ENCODE assay signal across 12 cellular contexts in the genomic region with DNA sequence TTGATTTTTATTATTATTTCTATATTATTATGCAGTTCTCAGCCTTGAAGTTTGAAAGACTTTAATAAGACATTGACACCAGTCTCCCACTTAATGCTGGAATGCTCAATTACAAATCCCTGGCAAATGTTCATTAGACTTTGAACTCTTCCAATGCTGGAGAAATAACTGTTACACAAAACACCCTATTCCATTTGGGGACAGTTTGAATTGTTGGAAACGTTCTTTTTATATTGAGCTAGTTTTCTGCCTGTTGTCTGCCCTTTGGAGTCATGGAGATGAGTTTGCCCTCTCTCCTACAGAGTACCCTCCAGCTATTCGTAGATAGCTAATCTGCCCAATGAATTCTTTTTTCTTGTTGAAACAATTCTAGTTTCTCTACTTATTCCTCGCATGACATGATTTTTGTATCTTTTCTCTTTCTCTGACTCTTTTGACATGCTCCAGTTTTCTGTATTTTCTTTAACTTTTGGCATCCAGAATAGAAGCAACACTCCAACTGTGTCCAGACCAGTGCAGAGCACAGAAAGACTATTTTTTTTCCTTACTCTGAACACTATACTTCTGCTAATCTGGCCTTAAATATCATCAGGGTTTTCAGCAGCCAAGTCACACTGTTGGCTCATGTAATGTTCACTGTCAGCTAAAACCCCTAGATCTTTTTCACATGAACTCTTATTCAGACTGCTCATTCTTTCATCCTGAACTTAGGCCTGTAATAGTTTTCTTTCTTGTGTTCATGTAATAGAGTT.
DNase-seq lines count a peak whose midpoint lies in the region; ATAC-seq and TF ChIP-seq lines count a peak whose summit lies in the region.
"Had no signal": no experiment of that assay in that cellular context is flagged by ENCODE, and none has a peak within 500 bp of the region (broad histone marks: within the 10 kb centered on the region; RNA-seq: fewer than 3 reads in every experiment).

No MANE protein-coding gene starts in this region.

- no peak overlapping the region for H2BK20ac ChIP-seq in H9 (ENCODE audit: low read depth, low read length, poor library complexity, severe bottlenecking)

- peak overlapping the region in 2 of 3 experiments; percentile 2 to 94; a peak in 2 of 7 replicates for H3K27ac Mint-ChIP-seq in H9

- H3K79me2 ChIP-seq in H9 (ENCODE audit: insufficient read depth, low read length) = no peaks in the 10 kb centered on the region

- H2BK12ac ChIP-seq in H9 (ENCODE audit: insufficient read length, low read depth, low read length) = no peak overlapping the region

- no peak overlapping the region for H3T11ph ChIP-seq in H9 (ENCODE audit: low read length)

- TF ChIP-seq CTCF in H9 (conservative IDR thresholded peaks at IDR 0.05) (no peak), right lobe of liver (IDR thresholded peaks at IDR 0.05) (no peak)

- H3K4me2 ChIP-seq in H9 (ENCODE audit: insufficient read depth, insufficient read length, low read length) = no peak overlapping the region

- no peaks in the 10 kb centered on the region for H3K9me3 ChIP-seq in H9 (ENCODE audit: control insufficient read depth, low read depth, low read length)
- H3K9me3 ChIP-seq in right lobe of liver = no peaks in the 10 kb centered on the region
- no peaks in the 10 kb centered on the region for H3K9me3 ChIP-seq in skeletal muscle tissue (ENCODE audit: control insufficient read depth in 3 of 3, low read length in 3 of 3)

- no peak overlapping the region for H3K23ac ChIP-seq in H9 (ENCODE audit: insufficient read length, low read depth, low read length)

- H3K4me3 ChIP-seq in right lobe of liver (no peak overlapping the region), skeletal muscle tissue (ENCODE audit: low read length in 3 of 3) (no peak overlapping the region)
- H3K4me3 ChIP-seq: SJCRH30 had no signal

- no peaks in the 10 kb centered on the region for H3K27me3 Mint-ChIP-seq in H9 (ENCODE audit: low read depth)

- no peak for DNase-seq in H9
- DNase-seq in dermis microvascular lymphatic vessel endothelial cell (ENCODE audit: low read depth in 2 of 2) = peak; percentile 15 to 27
- DNase-seq in right lobe of liver = peak in 1 of 3 donors; percentile 50
- no peak for DNase-seq in NCI-H2227 treated with DMSO at 0.1 percent for 48 hours (lab: John Stamatoyannopoulos, UW)
- DNase-seq in nucleus accumbens (lab: John Stamatoyannopoulos, UW) = no peak
- no peak for DNase-seq in NCI-H187 (lab: John Stamatoyannopoulos, UW)
- DNase-seq: activated T-cell treated with anti-CD3 and anti-CD28 coated beads for 4 hours, NCI-H82, occipital lobe, SJCRH30 had no signal

- H4K91ac ChIP-seq in H9 (ENCODE audit: insufficient read length, low read depth, low read length) = no peak overlapping the region

- no peak overlapping the region for H2AFZ ChIP-seq in H9 (ENCODE audit: low read length)

- H3K9ac ChIP-seq in H9 (ENCODE audit: extremely low read depth, insufficient read length, low read length) (no peak overlapping the region), skeletal muscle tissue (ENCODE audit: low read depth in 1 of 3, low read length in 3 of 3) (peak overlapping the region in 1 of 3 donors; percentile 1)

- no peaks in the 10 kb centered on the region for H4K20me1 ChIP-seq in H9 (ENCODE audit: control insufficient read depth, insufficient read depth, insufficient read length)

- H3K4me3 Mint-ChIP-seq in H9 = no peak overlapping the region

- H3K36me3 Mint-ChIP-seq in H9 (ENCODE audit: insufficient read depth in 1 of 3, low read depth in 3 of 3) = no peaks in the 10 kb centered on the region; a peak in 1 of 7 replicates

- H3K4ac ChIP-seq in H9 (ENCODE audit: low read depth, low read length) = no peak overlapping the region

- no peak overlapping the region for H3K56ac ChIP-seq in H9 (ENCODE audit: insufficient read length, low read depth, low read length)

- TF ChIP-seq POLR2A in right lobe of liver (IDR thresholded peaks at IDR 0.05) = no peak

- no peak overlapping the region for H2BK5ac ChIP-seq in H9 (ENCODE audit: insufficient read length, low read length)

- H4K5ac ChIP-seq in H9 (ENCODE audit: insufficient read length, low read depth, low read length) = no peak overlapping the region

- no peaks in the 10 kb centered on the region; a peak in 1 of 5 replicates for H3K9me3 Mint-ChIP-seq in H9

- H3K23me2 ChIP-seq in H9 (ENCODE audit: insufficient read length, low read depth, low read length, poor library complexity, severe bottlenecking) = no peaks in the 10 kb centered on the region

- no peak overlapping the region for H3K14ac ChIP-seq in H9 (ENCODE audit: insufficient read depth, low read length)

- WGBS in H9 (ENCODE audit: extremely low coverage, insufficient read length, low lambda C conversion rate) = no CpG with 5 or more reads among the region's 3 CpGs
- WGBS in right lobe of liver (ENCODE audit: insufficient coverage, low coverage, low lambda C conversion rate, missing lambda C conversion rate) = 27% methylated on average over 3 of the region's 3 CpGs

- H4K8ac ChIP-seq in H9 (replicated peaks; ENCODE audit: insufficient read length, low read depth, low read length) = no peak overlapping the region

- H3K4me1 ChIP-seq in H9 (ENCODE audit: insufficient read depth, low read length) (peaks cover 5% of the 10 kb centered on the region; the same call in 1 of the 2 replicates), right lobe of liver (peaks cover 0 to 48% (median 13%) of the 10 kb centered on the region in 4 donors), skeletal muscle tissue (ENCODE audit: control insufficient read depth in 3 of 3, insufficient read depth in 3 of 3, low read length in 3 of 3) (peaks cover 3 to 14% (median 6%) of the 10 kb centered on the region in 3 donors)

- H3K36me3 ChIP-seq in right lobe of liver (no peaks in the 10 kb centered on the region), skeletal muscle tissue (ENCODE audit: control insufficient read depth in 3 of 3, insufficient read depth in 3 of 3, low read length in 3 of 3) (no peaks in the 10 kb centered on the region)
- H3K36me3 ChIP-seq: SJCRH30 had no signal

- H3K79me1 ChIP-seq in H9 (ENCODE audit: insufficient read depth, low read depth, low read length, poor library complexity, severe bottlenecking) = no peaks in the 10 kb centered on the region

- H3K4me1 Mint-ChIP-seq in H9 = peaks cover 53% of the 10 kb centered on the region in 2 experiments

- intact Hi-C loops in right lobe of liver (cut with DNase I) = loop anchor here in 1 of 2 donors (10.0 kb wide), 1 partner anchor 46 kb away; no protein-coding TSS in a partner anchor

- H2BK120ac ChIP-seq in H9 (ENCODE audit: low read depth, low read length, poor library complexity, severe bottlenecking) = no peak overlapping the region

- H2BK15ac ChIP-seq in H9 (ENCODE audit: low read depth, low read length) = no peak overlapping the region

- no peak overlapping the region for H2AK5ac ChIP-seq in H9 (ENCODE audit: insufficient read length, low read length)

- no peaks in the 10 kb centered on the region for H3K27me3 ChIP-seq in H9 (ENCODE audit: insufficient read depth, low read length)
- H3K27me3 ChIP-seq in right lobe of liver = no peaks in the 10 kb centered on the region
- H3K27me3 ChIP-seq in skeletal muscle tissue (ENCODE audit: control insufficient read depth in 3 of 3, insufficient read depth in 3 of 3, low read length in 3 of 3) = no peaks in the 10 kb centered on the region
- H3K27me3 ChIP-seq: SJCRH30 had no signal

- no peak overlapping the region for H3K27ac ChIP-seq in H9 (ENCODE audit: insufficient read length, low read depth, low read length)
- H3K27ac ChIP-seq in right lobe of liver = peak overlapping the region; percentile 56 to 87 (median 77)
- peak overlapping the region; percentile 63 for H3K27ac ChIP-seq in skeletal muscle tissue (ENCODE audit: low read depth, low read length)
- H3K27ac ChIP-seq: SJCRH30 had no signal

- no peak overlapping the region for H3K18ac ChIP-seq in H9 (ENCODE audit: insufficient read length, low read depth, low read length)

- ATAC-seq in right lobe of liver (peak; percentile 79 to 94 (median 90)), GM18867 (IDR thresholded peaks at IDR 0.05; ENCODE audit: unreplicated experiment) (no peak)

Comparison
In these comparisons a context has a peak if more than half of its experiments do, and no peak if none do; other contexts are left out.
1. DNase-seq: peak in dermis microvascular lymphatic vessel endothelial cell (2 of 2); none in H9 (single experiment), NCI-H2227 treated with DMSO at 0.1 percent for 48 hours (single experiment), nucleus accumbens (0 of 56) and NCI-H187 (0 of 2).